ENCODE assay signal across 20 cellular contexts in the genomic region with DNA sequence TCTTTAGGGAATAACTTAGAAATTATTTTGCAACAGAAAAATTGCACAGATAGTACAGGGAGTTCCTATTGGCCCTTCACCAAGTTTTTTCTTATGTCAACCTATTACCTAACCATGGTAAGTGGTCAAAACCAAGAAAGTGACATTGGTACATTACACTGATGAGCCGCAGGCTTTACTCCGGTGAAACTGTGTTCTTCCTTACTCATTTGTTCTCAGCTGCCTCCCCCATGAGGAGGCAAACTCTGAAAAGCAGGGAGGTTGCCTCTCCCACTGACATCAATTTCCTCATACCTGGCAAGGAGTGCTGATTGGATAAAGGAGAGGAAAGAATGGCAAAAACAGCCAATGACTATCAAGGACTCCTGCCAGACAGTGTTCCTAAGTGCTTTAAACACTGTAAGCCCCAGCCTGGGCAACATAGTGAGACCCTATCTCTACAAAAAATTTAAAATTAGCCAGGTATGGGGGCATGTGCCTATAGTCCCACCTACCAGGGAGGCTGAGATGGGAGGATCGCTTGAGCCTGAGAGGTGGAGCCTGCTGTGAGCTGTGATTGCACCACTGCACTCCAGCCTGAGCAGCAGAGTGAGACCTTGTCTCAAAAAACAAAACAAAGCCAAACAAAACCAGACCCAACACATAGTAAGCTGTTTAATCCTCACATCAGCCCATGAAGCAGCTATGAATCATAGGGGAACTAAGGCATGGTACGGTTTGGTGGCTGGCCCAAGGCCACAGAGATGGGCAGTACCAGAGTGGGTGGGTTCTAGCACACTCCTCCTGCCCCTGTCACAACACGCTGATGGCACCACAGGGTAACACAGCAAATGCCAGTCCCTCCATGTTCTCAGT. TPM values are rescaled to one million over a fixed set of nuclear protein-coding genes. Genes with fewer than 3 reads are reported as not detected.
DNase-seq lines count a peak whose midpoint lies in the region; ATAC-seq and TF ChIP-seq lines count a peak whose summit lies in the region.
"Had no signal": no experiment of that assay in that cellular context is flagged by ENCODE, and none has a peak within 500 bp of the region (broad histone marks: within the 10 kb centered on the region; RNA-seq: fewer than 3 reads in every experiment).

No MANE protein-coding gene starts in this region.

- intact Hi-C loops in A673 (cut with micrococcal nuclease; ENCODE audit: unreplicated experiment): no loop called here

- no peaks in the 10 kb centered on the region for H3K27me3 Mint-ChIP-seq in endodermal cell (ENCODE audit: insufficient read depth)
- H3K27me3 Mint-ChIP-seq: CD4-positive, alpha-beta memory T cell had no signal

- peaks cover 37% of the 10 kb centered on the region for H3K4me1 Mint-ChIP-seq in endodermal cell

- no peak overlapping the region for H3K4me3 Mint-ChIP-seq in endodermal cell
- H3K4me3 Mint-ChIP-seq: CD4-positive, alpha-beta memory T cell had no signal

- H3K27ac Mint-ChIP-seq in endodermal cell: no peak overlapping the region

- H3K27ac ChIP-seq in HEK293 (ENCODE audit: extremely low read depth, low read depth, low read length) (no peak overlapping the region), endodermal cell (ENCODE audit: low read depth, low read length) (no peak overlapping the region), A673 (ENCODE audit: low read depth, low read length, poor library complexity, severe bottlenecking) (no peak overlapping the region)
- H3K27ac ChIP-seq: heart left ventricle, thoracic aorta had no signal

- H3K27me3 ChIP-seq in endodermal cell (ENCODE audit: control insufficient read depth, insufficient read depth, low read length, poor library complexity, severe bottlenecking): no peaks in the 10 kb centered on the region
- H3K27me3 ChIP-seq in A673 (replicated peaks; ENCODE audit: insufficient read depth, low read depth, low read length, poor library complexity): no peaks in the 10 kb centered on the region
- H3K27me3 ChIP-seq: heart left ventricle had no signal

- POLR2A ChIA-PET in HEK293 (lab: Yijun Ruan, JAX): no interaction called here
- POLR2A ChIA-PET in A673 (lab: Charles Lee; ENCODE audit: low non-redundant PET): no interaction called here

- H3K36me3 ChIP-seq in HEK293 (ENCODE audit: control insufficient read depth in 2 of 2, insufficient read depth in 1 of 2, low read length in 2 of 2) (no peaks in the 10 kb centered on the region), endodermal cell (ENCODE audit: control insufficient read depth, insufficient read depth, low read length) (no peaks in the 10 kb centered on the region), A673 (ENCODE audit: insufficient read depth, low read length, poor library complexity, severe bottlenecking) (no peaks in the 10 kb centered on the region)
- H3K36me3 ChIP-seq: heart left ventricle, thoracic aorta had no signal

- H3K9ac ChIP-seq in endodermal cell (ENCODE audit: extremely low read depth, low read length, poor library complexity, severe bottlenecking): no peak overlapping the region

- no peaks in the 10 kb centered on the region for H3K36me3 Mint-ChIP-seq in endodermal cell (ENCODE audit: low read depth)
- H3K36me3 Mint-ChIP-seq: CD4-positive, alpha-beta memory T cell had no signal

- WGBS in endodermal cell (ENCODE audit: insufficient coverage in 1 of 2, insufficient read length in 1 of 2), 2 experiments: 91 to 94% methylated on average over 3 to 5 of the region's 5 CpGs

- ATAC-seq in omental fat pad (ENCODE audit: low FRiP score): peak; percentile 63
- ATAC-seq: GM12878, heart left ventricle, left cardiac atrium had no signal

- BruUV-seq in A673 (replicated peaks; lab: Mats Ljungman, UMichigan): no TSS peak

- H3K4me1 ChIP-seq in HEK293 (ENCODE audit: control insufficient read depth, insufficient read depth, low read length) (no peaks in the 10 kb centered on the region), endodermal cell (ENCODE audit: control insufficient read depth, insufficient read depth, low read length) (peaks cover 14% of the 10 kb centered on the region), A673 (ENCODE audit: insufficient read depth, low read length, poor library complexity, severe bottlenecking) (no peaks in the 10 kb centered on the region)

- CTCF ChIA-PET in HEK293 (lab: Yijun Ruan, JAX) (interaction anchor here (0.5 to 12.4 kb wide), 5 partner anchors 9 to 598 kb away, joined by 3 to 204 read pairs (median 4); no protein-coding TSS in a partner anchor), A673 (lab: Charles Lee) (interaction anchor here (0.6 kb wide), 1 partner anchor 409 kb away, joined by 4 read pairs; no protein-coding TSS in a partner anchor)

- H3K9me3 ChIP-seq in HEK293 (ENCODE audit: control insufficient read depth, insufficient read depth, low read depth, low read length) (no peaks in the 10 kb centered on the region), endodermal cell (ENCODE audit: control insufficient read depth, low read length) (no peaks in the 10 kb centered on the region), A673 (ENCODE audit: low read depth, low read length, poor library complexity, severe bottlenecking) (no peaks in the 10 kb centered on the region)
- H3K9me3 ChIP-seq: heart left ventricle, thoracic aorta had no signal

- no peak overlapping the region for H3K4me3 ChIP-seq in HEK293 (ENCODE audit: low read depth, low read length)
- no peak overlapping the region for H3K4me3 ChIP-seq in endodermal cell (ENCODE audit: low read length)
- no peak overlapping the region for H3K4me3 ChIP-seq in A673 (ENCODE audit: low read depth, low read length, poor library complexity, severe bottlenecking)
- H3K4me3 ChIP-seq: GM12878, heart left ventricle, thoracic aorta had no signal

- H3K9me3 Mint-ChIP-seq in endodermal cell: no peaks in the 10 kb centered on the region
- H3K9me3 Mint-ChIP-seq: CD4-positive, alpha-beta memory T cell had no signal

- peak; percentile 46 for DNase-seq in OCI-M1 (lab: John Stamatoyannopoulos, UW)
- DNase-seq in endodermal cell: peak; percentile 35
- no peak for DNase-seq in omental fat pad (ENCODE audit: low spot score)
- DNase-seq in RPMI8226: no peak
- DNase-seq in GM03348 (ENCODE audit: low spot score): no peak
- no peak for DNase-seq in C1 segment of cervical spinal cord (lab: John Stamatoyannopoulos, UW)
- no peak for DNase-seq in A673 (ENCODE audit: low spot score)
- DNase-seq: activated CD4-positive, alpha-beta T cell treated with anti-CD3 and anti-CD28 coated beads, Interleukin-2, amount 50 U/mL, for 4 hours; CD4-positive, alpha-beta memory T cell; heart left ventricle; left cardiac atrium; NCI-H1417 treated with DMSO at 0.1 percent for 48 hours; NCI-H510A; stimulated activated CD4-positive, alpha-beta T cell treated with anti-CD3 and anti-CD28 coated beads, Interleukin-2, amount 100 ng/mL, for 24 hours; stimulated activated CD8-positive, alpha-beta memory T cell treated with anti-CD3 and anti-CD28 coated beads, Interleukin-4, amount 100 ng/mL, for 48 hours had no signal

- TF ChIP-seq CTCF in HEK293 (tag by site-specific recombination; IDR thresholded peaks at IDR 0.05) (no peak), endodermal cell (conservative IDR thresholded peaks at IDR 0.05) (no peak), omental fat pad (IDR thresholded peaks at IDR 0.05) (no peak), A673 (conservative IDR thresholded peaks at IDR 0.05; ENCODE audit: low read depth, low read length) (no peak)

TF ChIP-seq in HEK293, 187 proteins besides CTCF, POLR2A, EP300 and RAD21:
- TF ChIP-seq, protein P1, sequence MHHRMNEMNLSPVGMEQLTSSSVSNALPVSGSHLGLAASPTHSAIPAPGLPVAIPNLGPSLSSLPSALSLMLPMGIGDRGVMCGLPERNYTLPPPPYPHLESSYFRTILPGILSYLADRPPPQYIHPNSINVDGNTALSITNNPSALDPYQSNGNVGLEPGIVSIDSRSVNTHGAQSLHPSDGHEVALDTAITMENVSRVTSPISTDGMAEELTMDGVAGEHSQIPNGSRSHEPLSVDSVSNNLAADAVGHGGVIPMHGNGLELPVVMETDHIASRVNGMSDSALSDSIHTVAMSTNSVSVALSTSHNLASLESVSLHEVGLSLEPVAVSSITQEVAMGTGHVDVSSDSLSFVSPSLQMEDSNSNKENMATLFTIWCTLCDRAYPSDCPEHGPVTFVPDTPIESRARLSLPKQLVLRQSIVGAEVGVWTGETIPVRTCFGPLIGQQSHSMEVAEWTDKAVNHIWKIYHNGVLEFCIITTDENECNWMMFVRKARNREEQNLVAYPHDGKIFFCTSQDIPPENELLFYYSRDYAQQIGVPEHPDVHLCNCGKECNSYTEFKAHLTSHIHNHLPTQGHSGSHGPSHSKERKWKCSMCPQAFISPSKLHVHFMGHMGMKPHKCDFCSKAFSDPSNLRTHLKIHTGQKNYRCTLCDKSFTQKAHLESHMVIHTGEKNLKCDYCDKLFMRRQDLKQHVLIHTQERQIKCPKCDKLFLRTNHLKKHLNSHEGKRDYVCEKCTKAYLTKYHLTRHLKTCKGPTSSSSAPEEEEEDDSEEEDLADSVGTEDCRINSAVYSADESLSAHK (tag by site-specific recombination; IDR thresholded peaks at IDR 0.05): no peak
- TF ChIP-seq SCRT2 (tag by site-specific recombination; IDR thresholded peaks at IDR 0.05) (no peak), ZNF138 (tag by site-specific recombination; IDR thresholded peaks at IDR 0.05; ENCODE audit: borderline replicate concordance) (no peak), ZNF121 (tag by site-specific recombination; IDR thresholded peaks at IDR 0.05) (peak; percentile 71), ZNF112 (tag by site-specific recombination; IDR thresholded peaks at IDR 0.05) (no peak)

RNA-seq across cellular contexts. Expression of a gene that starts 24.8 kb away (rescaled TPM):
- total RNA-seq in endodermal cell (under 1 TPM; 0.18 to 0.24 TPM), omental fat pad (under 1 TPM in 2 of 4 donors, not detected in 2; 0.09 to 0.47 TPM), A673 (2021) (not detected in 2 replicates)
- 0.28 TPM for polyA plus RNA-seq in endodermal cell (2013, experiment 1 of 2)
- 0.41 TPM for polyA plus RNA-seq in endodermal cell (2013, experiment 2 of 2)
- total RNA-seq: endothelial cell of umbilical vein, GM12878, left cardiac atrium, RPMI7951 had no signal
- polyA plus RNA-seq: CD4-positive, alpha-beta memory T cell; endothelial cell of umbilical vein; heart left ventricle had no signal

Comparison
In these comparisons a context has a peak if more than half of its experiments do, and no peak if none do; other contexts are left out.
1. DNase-seq: peak in OCI-M1 (single experiment) and endodermal cell (single experiment); none in omental fat pad (single experiment), RPMI8226 (single experiment), GM03348 (single experiment), C1 segment of cervical spinal cord (0 of 14) and A673 (single experiment).